Comparison of ENCODE assay signal across 1 cellular context in the genomic region with DNA sequence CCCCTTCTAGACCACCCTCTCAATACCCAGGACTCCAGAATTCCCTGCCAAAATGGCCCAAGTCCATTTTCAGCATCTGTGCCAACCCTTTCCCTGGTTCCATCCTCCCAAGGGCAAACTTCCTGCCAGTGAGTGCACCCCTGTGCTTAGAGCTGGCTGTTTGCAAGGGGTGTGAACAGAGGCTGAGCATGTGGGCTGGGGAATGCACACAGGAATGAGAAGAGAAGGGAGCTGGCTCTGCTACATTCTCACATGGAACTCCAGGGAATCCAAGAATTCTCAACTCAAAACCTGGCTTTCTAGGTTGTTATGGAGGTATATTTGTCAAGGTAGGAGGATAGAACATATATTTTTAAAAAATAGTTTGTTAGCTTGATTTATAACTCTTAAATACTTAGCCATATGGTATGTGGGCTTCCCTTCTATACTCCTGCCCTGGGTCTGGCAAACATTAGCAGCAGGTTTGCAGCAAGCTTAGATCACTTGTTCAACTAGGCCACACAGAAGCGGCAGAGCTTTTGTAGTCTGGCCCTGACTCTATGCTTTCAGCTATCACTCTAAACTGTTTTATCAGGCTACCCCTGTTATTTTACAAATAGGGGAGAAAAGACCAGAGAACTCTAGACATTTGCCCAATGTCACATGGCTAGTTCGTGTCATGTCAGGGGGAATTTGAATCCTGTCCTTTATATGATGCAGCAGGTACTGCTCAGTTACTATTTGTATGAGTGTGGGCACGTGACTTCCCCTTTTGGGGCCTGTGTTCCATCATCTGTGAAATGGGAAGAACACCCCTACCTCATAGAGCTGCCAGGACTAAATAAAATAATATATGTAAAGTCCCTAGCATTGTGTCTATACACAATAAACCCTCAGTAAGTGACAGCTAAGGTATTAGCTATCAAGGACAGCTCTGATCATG.
TF ChIP-seq lines count a peak whose summit lies in the region.

No MANE protein-coding gene starts in this region.

TF ChIP-seq in H1, 55 proteins besides CTCF, POLR2A, EP300 and RAD21:
- TF ChIP-seq, protein P1, sequence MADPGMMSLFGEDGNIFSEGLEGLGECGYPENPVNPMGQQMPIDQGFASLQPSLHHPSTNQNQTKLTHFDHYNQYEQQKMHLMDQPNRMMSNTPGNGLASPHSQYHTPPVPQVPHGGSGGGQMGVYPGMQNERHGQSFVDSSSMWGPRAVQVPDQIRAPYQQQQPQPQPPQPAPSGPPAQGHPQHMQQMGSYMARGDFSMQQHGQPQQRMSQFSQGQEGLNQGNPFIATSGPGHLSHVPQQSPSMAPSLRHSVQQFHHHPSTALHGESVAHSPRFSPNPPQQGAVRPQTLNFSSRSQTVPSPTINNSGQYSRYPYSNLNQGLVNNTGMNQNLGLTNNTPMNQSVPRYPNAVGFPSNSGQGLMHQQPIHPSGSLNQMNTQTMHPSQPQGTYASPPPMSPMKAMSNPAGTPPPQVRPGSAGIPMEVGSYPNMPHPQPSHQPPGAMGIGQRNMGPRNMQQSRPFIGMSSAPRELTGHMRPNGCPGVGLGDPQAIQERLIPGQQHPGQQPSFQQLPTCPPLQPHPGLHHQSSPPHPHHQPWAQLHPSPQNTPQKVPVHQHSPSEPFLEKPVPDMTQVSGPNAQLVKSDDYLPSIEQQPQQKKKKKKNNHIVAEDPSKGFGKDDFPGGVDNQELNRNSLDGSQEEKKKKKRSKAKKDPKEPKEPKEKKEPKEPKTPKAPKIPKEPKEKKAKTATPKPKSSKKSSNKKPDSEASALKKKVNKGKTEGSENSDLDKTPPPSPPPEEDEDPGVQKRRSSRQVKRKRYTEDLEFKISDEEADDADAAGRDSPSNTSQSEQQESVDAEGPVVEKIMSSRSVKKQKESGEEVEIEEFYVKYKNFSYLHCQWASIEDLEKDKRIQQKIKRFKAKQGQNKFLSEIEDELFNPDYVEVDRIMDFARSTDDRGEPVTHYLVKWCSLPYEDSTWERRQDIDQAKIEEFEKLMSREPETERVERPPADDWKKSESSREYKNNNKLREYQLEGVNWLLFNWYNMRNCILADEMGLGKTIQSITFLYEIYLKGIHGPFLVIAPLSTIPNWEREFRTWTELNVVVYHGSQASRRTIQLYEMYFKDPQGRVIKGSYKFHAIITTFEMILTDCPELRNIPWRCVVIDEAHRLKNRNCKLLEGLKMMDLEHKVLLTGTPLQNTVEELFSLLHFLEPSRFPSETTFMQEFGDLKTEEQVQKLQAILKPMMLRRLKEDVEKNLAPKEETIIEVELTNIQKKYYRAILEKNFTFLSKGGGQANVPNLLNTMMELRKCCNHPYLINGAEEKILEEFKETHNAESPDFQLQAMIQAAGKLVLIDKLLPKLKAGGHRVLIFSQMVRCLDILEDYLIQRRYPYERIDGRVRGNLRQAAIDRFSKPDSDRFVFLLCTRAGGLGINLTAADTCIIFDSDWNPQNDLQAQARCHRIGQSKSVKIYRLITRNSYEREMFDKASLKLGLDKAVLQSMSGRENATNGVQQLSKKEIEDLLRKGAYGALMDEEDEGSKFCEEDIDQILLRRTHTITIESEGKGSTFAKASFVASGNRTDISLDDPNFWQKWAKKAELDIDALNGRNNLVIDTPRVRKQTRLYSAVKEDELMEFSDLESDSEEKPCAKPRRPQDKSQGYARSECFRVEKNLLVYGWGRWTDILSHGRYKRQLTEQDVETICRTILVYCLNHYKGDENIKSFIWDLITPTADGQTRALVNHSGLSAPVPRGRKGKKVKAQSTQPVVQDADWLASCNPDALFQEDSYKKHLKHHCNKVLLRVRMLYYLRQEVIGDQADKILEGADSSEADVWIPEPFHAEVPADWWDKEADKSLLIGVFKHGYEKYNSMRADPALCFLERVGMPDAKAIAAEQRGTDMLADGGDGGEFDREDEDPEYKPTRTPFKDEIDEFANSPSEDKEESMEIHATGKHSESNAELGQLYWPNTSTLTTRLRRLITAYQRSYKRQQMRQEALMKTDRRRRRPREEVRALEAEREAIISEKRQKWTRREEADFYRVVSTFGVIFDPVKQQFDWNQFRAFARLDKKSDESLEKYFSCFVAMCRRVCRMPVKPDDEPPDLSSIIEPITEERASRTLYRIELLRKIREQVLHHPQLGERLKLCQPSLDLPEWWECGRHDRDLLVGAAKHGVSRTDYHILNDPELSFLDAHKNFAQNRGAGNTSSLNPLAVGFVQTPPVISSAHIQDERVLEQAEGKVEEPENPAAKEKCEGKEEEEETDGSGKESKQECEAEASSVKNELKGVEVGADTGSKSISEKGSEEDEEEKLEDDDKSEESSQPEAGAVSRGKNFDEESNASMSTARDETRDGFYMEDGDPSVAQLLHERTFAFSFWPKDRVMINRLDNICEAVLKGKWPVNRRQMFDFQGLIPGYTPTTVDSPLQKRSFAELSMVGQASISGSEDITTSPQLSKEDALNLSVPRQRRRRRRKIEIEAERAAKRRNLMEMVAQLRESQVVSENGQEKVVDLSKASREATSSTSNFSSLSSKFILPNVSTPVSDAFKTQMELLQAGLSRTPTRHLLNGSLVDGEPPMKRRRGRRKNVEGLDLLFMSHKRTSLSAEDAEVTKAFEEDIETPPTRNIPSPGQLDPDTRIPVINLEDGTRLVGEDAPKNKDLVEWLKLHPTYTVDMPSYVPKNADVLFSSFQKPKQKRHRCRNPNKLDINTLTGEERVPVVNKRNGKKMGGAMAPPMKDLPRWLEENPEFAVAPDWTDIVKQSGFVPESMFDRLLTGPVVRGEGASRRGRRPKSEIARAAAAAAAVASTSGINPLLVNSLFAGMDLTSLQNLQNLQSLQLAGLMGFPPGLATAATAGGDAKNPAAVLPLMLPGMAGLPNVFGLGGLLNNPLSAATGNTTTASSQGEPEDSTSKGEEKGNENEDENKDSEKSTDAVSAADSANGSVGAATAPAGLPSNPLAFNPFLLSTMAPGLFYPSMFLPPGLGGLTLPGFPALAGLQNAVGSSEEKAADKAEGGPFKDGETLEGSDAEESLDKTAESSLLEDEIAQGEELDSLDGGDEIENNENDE (IDR thresholded peaks at IDR 0.05; ENCODE audit: insufficient replicate concordance, low read length) = no peak
- TF ChIP-seq, protein P2, sequence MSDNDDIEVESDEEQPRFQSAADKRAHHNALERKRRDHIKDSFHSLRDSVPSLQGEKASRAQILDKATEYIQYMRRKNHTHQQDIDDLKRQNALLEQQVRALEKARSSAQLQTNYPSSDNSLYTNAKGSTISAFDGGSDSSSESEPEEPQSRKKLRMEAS (IDR thresholded peaks at IDR 0.05) = no peak
- TF ChIP-seq RNF2 (IDR thresholded peaks at IDR 0.05; ENCODE audit: borderline replicate concordance, low read depth, low read length, missing control alignments, poor library complexity, severe bottlenecking) (no peak), GTF2F1 (IDR thresholded peaks at IDR 0.05; ENCODE audit: borderline replicate concordance, low read depth, low read length) (no peak), TCF12 (IDR thresholded peaks at IDR 0.05; ENCODE audit: low read depth, low read length) (no peak), CEBPB (IDR thresholded peaks at IDR 0.05; ENCODE audit: low read depth, low read length) (no peak), EGR1 (IDR thresholded peaks at IDR 0.05; ENCODE audit: borderline replicate concordance, low read depth, low read length) (no peak), RXRA (IDR thresholded peaks at IDR 0.05; ENCODE audit: insufficient read depth, low read depth, low read length) (no peak), SIN3A (conservative IDR thresholded peaks at IDR 0.05 in 1 of 2, IDR thresholded peaks at IDR 0.05 in 1 of 2; ENCODE audit: low read depth in 1 of 2, low read length in 2 of 2) (no peak), NRF1 (IDR thresholded peaks at IDR 0.05; ENCODE audit: low read depth, low read length) (no peak), EZH2 (IDR thresholded peaks at IDR 0.05; ENCODE audit: low read depth, low read length, severe bottlenecking) (no peak), MAFK (IDR thresholded peaks at IDR 0.05; ENCODE audit: low read depth, low read length) (no peak), SIRT6 (IDR thresholded peaks at IDR 0.05; ENCODE audit: low read length) (no peak), TAF1 (IDR thresholded peaks at IDR 0.05; ENCODE audit: low read depth, low read length) (no peak), RFX5 (IDR thresholded peaks at IDR 0.05; ENCODE audit: borderline replicate concordance, low read depth, low read length) (no peak), CBX5 (IDR thresholded peaks at IDR 0.05; ENCODE audit: low read depth, low read length) (no peak), SP4 (IDR thresholded peaks at IDR 0.05; ENCODE audit: low read length) (no peak)
- TF ChIP-seq, protein P3, sequence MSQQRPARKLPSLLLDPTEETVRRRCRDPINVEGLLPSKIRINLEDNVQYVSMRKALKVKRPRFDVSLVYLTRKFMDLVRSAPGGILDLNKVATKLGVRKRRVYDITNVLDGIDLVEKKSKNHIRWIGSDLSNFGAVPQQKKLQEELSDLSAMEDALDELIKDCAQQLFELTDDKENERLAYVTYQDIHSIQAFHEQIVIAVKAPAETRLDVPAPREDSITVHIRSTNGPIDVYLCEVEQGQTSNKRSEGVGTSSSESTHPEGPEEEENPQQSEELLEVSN (IDR thresholded peaks at IDR 0.05) = no peak
- TF ChIP-seq, protein P4, sequence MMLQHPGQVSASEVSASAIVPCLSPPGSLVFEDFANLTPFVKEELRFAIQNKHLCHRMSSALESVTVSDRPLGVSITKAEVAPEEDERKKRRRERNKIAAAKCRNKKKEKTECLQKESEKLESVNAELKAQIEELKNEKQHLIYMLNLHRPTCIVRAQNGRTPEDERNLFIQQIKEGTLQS (IDR thresholded peaks at IDR 0.05; ENCODE audit: insufficient read depth, low read depth, low read length) = no peak
- TF ChIP-seq, protein P5, sequence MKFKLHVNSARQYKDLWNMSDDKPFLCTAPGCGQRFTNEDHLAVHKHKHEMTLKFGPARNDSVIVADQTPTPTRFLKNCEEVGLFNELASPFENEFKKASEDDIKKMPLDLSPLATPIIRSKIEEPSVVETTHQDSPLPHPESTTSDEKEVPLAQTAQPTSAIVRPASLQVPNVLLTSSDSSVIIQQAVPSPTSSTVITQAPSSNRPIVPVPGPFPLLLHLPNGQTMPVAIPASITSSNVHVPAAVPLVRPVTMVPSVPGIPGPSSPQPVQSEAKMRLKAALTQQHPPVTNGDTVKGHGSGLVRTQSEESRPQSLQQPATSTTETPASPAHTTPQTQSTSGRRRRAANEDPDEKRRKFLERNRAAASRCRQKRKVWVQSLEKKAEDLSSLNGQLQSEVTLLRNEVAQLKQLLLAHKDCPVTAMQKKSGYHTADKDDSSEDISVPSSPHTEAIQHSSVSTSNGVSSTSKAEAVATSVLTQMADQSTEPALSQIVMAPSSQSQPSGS (IDR thresholded peaks at IDR 0.05; ENCODE audit: low read length) = no peak
